In genomic region chr20:44204156-44204831, GRCh38 we compare ENCODE assay signal across 9 cellular contexts. TPM values are rescaled to one million over a fixed set of nuclear protein-coding genes. Genes with fewer than 3 reads are reported as not detected.
DNase-seq lines count a peak whose midpoint lies in the region; ATAC-seq and TF ChIP-seq lines count a peak whose summit lies in the region.
"Had no signal": no experiment of that assay in that cellular context is flagged by ENCODE, and none has a peak within 500 bp of the region (broad histone marks: within the 10 kb centered on the region; RNA-seq: fewer than 3 reads in every experiment).

No MANE protein-coding gene starts in this region.

- intact Hi-C loops in activated T-helper 2 cell treated with anti-CD3 and anti-CD28 coated beads, Interferon-gamma antibody, Interleukin-2, Interleukin-4, amounts not matched to agents 10 μg/mL and 5 μg/mL and 100 μg/mL, durations not matched to agents 14 hours and 24 hours and 36 hours (cut with micrococcal nuclease), result no loop called here

- peaks cover 65 to 80% (median 71%) of the 10 kb centered on the region in 11 experiments for H3K36me3 ChIP-seq in BLaER1 treated with 17β-estradiol and CSF1 and Interleukin-3, amounts not matched to agents 10 nM and 100 nM

- H3K4me3 ChIP-seq in BLaER1 treated with 17β-estradiol and CSF1 and Interleukin-3, amounts not matched to agents 10 nM and 100 nM, result no peak overlapping the region

- H3K27ac Mint-ChIP-seq in activated T-helper 2 cell treated with anti-CD3 and anti-CD28 coated beads, Interferon-gamma antibody, Interleukin-2, Interleukin-4, amounts not matched to agents 10 μg/mL and 5 μg/mL and 100 μg/mL, durations not matched to agents 14 hours and 24 hours and 36 hours, result no peak overlapping the region

- H4K20me1 ChIP-seq in BLaER1 treated with 17β-estradiol and CSF1 and Interleukin-3, amounts not matched to agents 10 nM and 100 nM, result peaks cover 68 to 100% (median 99%) of the 10 kb centered on the region in 11 experiments

- peaks cover 4% of the 10 kb centered on the region for H3K9me3 Mint-ChIP-seq in activated T-helper 2 cell treated with anti-CD3 and anti-CD28 coated beads, Interferon-gamma antibody, Interleukin-2, Interleukin-4, amounts not matched to agents 10 μg/mL and 5 μg/mL and 100 μg/mL, durations not matched to agents 14 hours and 24 hours and 36 hours

- no peak overlapping the region for H3K4me3 Mint-ChIP-seq in activated T-helper 2 cell treated with anti-CD3 and anti-CD28 coated beads, Interferon-gamma antibody, Interleukin-2, Interleukin-4, amounts not matched to agents 10 μg/mL and 5 μg/mL and 100 μg/mL, durations not matched to agents 14 hours and 24 hours and 36 hours (ENCODE audit: low read depth)

- no peak for TF ChIP-seq POLR2A in erythroblast (IDR thresholded peaks at IDR 0.05; ENCODE audit: low read length)

- H3K27me3 Mint-ChIP-seq in activated T-helper 2 cell treated with anti-CD3 and anti-CD28 coated beads, Interferon-gamma antibody, Interleukin-2, Interleukin-4, amounts not matched to agents 10 μg/mL and 5 μg/mL and 100 μg/mL, durations not matched to agents 14 hours and 24 hours and 36 hours (ENCODE audit: low read depth), result no peaks in the 10 kb centered on the region

- DNase-seq in NCI-H226, result peak; percentile 88
- DNase-seq in erythroblast (lab: John Stamatoyannopoulos, UW), result peak; percentile 64 to 78
- DNase-seq in omental fat pad (ENCODE audit: low spot score), result no peak
- no peak for DNase-seq in activated T-helper 2 cell treated with anti-CD3 and anti-CD28 coated beads, Interferon-gamma antibody, Interleukin-2, Interleukin-4, amounts not matched to agents 10 μg/mL and 5 μg/mL and 100 μg/mL, durations not matched to agents 14 hours and 24 hours and 36 hours (ENCODE audit: low spot score)
- no peak for DNase-seq in NCI-H146 (lab: John Stamatoyannopoulos, UW)
- DNase-seq: stimulated activated CD4-positive, alpha-beta T cell treated with anti-CD3 and anti-CD28 coated beads, Interleukin-1b, Interleukin-23, amount 100 ng/mL, for 48 hours had no signal

- peaks cover 22 to 42% (median 34%) of the 10 kb centered on the region in 10 experiments for H3K4me1 ChIP-seq in BLaER1 treated with 17β-estradiol and CSF1 and Interleukin-3, amounts not matched to agents 10 nM and 100 nM

- peak overlapping the region in 6 of 11 experiments; percentile 3 to 59 (median 32); a peak in 4 of 22 replicates for H3K27ac ChIP-seq in BLaER1 treated with 17β-estradiol and CSF1 and Interleukin-3, amounts not matched to agents 10 nM and 100 nM

- no peak overlapping the region for H3K9ac ChIP-seq in BLaER1 treated with 17β-estradiol and CSF1 and Interleukin-3, amounts not matched to agents 10 nM and 100 nM

- peaks cover 52% of the 10 kb centered on the region for H3K4me1 Mint-ChIP-seq in activated T-helper 2 cell treated with anti-CD3 and anti-CD28 coated beads, Interferon-gamma antibody, Interleukin-2, Interleukin-4, amounts not matched to agents 10 μg/mL and 5 μg/mL and 100 μg/mL, durations not matched to agents 14 hours and 24 hours and 36 hours (ENCODE audit: low read depth)

- TF ChIP-seq CTCF in omental fat pad (IDR thresholded peaks at IDR 0.05), result no peak

- peak; percentile 92 for ATAC-seq in omental fat pad (ENCODE audit: low FRiP score)
- ATAC-seq in GM19452 (IDR thresholded peaks at IDR 0.05; ENCODE audit: unreplicated experiment), result no peak
- ATAC-seq in HG02852 (IDR thresholded peaks at IDR 0.05; ENCODE audit: unreplicated experiment), result no peak

- peaks cover 64% of the 10 kb centered on the region for H3K36me3 Mint-ChIP-seq in activated T-helper 2 cell treated with anti-CD3 and anti-CD28 coated beads, Interferon-gamma antibody, Interleukin-2, Interleukin-4, amounts not matched to agents 10 μg/mL and 5 μg/mL and 100 μg/mL, durations not matched to agents 14 hours and 24 hours and 36 hours (ENCODE audit: low read depth)

- H3K27me3 ChIP-seq in BLaER1 treated with 17β-estradiol and CSF1 and Interleukin-3, amounts not matched to agents 10 nM and 100 nM, result no peaks in the 10 kb centered on the region

- peak overlapping the region in 5 of 11 experiments; percentile 3 to 57 (median 38); a peak in 7 of 22 replicates for H3K4me2 ChIP-seq in BLaER1 treated with 17β-estradiol and CSF1 and Interleukin-3, amounts not matched to agents 10 nM and 100 nM

- no peaks in the 10 kb centered on the region for H3K9me3 ChIP-seq in BLaER1 treated with 17β-estradiol and CSF1 and Interleukin-3, amounts not matched to agents 10 nM and 100 nM (replicated peaks in 1 of 11)

RNA-seq across cellular contexts. Expression of gene OSER1, which starts 6.3 kb away (rescaled TPM):
- 10 to 100 TPM; 42.8 to 65.0 (median 49.7) TPM for total RNA-seq in omental fat pad
- total RNA-seq in activated T-helper 2 cell treated with anti-CD3 and anti-CD28 coated beads, Interferon-gamma antibody, Interleukin-2, Interleukin-4, amounts not matched to agents 10 μg/mL and 5 μg/mL and 100 μg/mL, durations not matched to agents 14 hours and 24 hours and 36 hours, result 21.4 and 22.4 TPM in 2 replicates

RNA-seq across cellular contexts. Expression of gene JPH2, which starts 17.3 kb away (rescaled TPM):
- 1 to 10 TPM; 2.6 to 7.9 (median 7.1) TPM for total RNA-seq in omental fat pad
- total RNA-seq in activated T-helper 2 cell treated with anti-CD3 and anti-CD28 coated beads, Interferon-gamma antibody, Interleukin-2, Interleukin-4, amounts not matched to agents 10 μg/mL and 5 μg/mL and 100 μg/mL, durations not matched to agents 14 hours and 24 hours and 36 hours, result 0.11 TPM in 1 of 2 replicates, not detected in the other

RNA-seq across cellular contexts. Expression of gene GDAP1L1, which starts 42.8 kb away (rescaled TPM):
- not detected for total RNA-seq in omental fat pad
- not detected in 2 replicates for total RNA-seq in activated T-helper 2 cell treated with anti-CD3 and anti-CD28 coated beads, Interferon-gamma antibody, Interleukin-2, Interleukin-4, amounts not matched to agents 10 μg/mL and 5 μg/mL and 100 μg/mL, durations not matched to agents 14 hours and 24 hours and 36 hours

Comparison
In these comparisons a context has a peak if more than half of its experiments do, and no peak if none do; other contexts are left out.
1. DNase-seq: peak in NCI-H226 (single experiment) and erythroblast (2 of 2); none in omental fat pad (single experiment), activated T-helper 2 cell treated with anti-CD3 and anti-CD28 coated beads, Interferon-gamma antibody, Interleukin-2, Interleukin-4, amounts not matched to agents 10 μg/mL and 5 μg/mL and 100 μg/mL, durations not matched to agents 14 hours and 24 hours and 36 hours (single experiment) and NCI-H146 (single experiment).